ENCODE assay signal across 12 cellular contexts in the genomic region with DNA sequence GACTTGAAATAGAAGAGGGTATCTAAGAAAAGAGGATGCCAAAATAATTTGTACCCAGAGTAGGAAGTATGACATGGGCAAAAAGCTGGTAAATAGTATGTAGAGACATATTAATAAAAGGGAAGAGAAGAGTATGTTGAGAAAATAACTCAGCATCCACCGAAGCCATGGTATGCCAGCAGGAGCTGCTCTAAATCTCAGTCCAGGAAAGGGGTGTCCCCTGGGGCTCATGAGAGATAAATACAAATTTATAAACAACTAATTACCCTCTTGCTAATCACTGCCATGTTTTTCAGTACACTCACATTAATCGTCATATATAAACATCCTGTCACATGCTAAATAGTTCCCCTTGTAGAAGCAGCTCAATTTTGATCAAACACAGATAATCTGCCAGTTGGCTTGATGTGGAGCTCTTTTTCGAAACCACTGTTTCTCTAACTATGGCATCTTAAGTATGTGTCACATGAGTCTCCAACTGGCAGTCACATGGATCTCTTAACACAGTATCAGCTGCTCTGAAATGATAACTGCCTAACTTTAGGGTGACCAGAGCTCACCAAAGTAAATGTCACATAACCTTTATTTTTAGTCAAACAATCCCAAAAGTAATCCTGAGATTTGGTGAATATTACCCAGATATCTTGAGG. TPM values are rescaled to one million over a fixed set of nuclear protein-coding genes. Genes with fewer than 3 reads are reported as not detected.
DNase-seq lines count a peak whose midpoint lies in the region; ATAC-seq, FAIRE-seq and TF ChIP-seq lines count a peak whose summit lies in the region.
"Had no signal": no experiment of that assay in that cellular context is flagged by ENCODE, and none has a peak within 500 bp of the region (broad histone marks: within the 10 kb centered on the region; RNA-seq: fewer than 3 reads in every experiment).

No MANE protein-coding gene starts in this region.

- POLR2A ChIA-PET in CD8-positive, alpha-beta T cell (lab: Charles Lee) = no interaction called here

- no peak for FAIRE-seq in kidney (lab: Jason Lieb, UNC)

- H3K4me1 Mint-ChIP-seq in CD8-positive, alpha-beta T cell (ENCODE audit: low read depth) = peaks cover 11% of the 10 kb centered on the region

- no peaks in the 10 kb centered on the region for H3K27me3 Mint-ChIP-seq in CD8-positive, alpha-beta T cell (ENCODE audit: low read depth)

- H3K4me3 ChIP-seq in HFF-Myc (replicated peaks; ENCODE audit: low read depth, low read length) (no peak overlapping the region), right cardiac atrium (ENCODE audit: low read length) (peak overlapping the region; percentile 13), kidney (ENCODE audit: low read length in 2 of 2) (no peak overlapping the region), WERI-Rb-1 (ENCODE audit: low read depth, low read length) (no peak overlapping the region)
- no peak overlapping the region for H3K4me3 ChIP-seq in CD8-positive, alpha-beta T cell (ENCODE audit: low read depth, low read length)
- H3K4me3 ChIP-seq: esophagus muscularis mucosa had no signal

- TF ChIP-seq CTCF in HFF-Myc (IDR thresholded peaks at IDR 0.05; ENCODE audit: low read depth, low read length, missing control alignments) (no peak), kidney (IDR thresholded peaks at IDR 0.05; ENCODE audit: borderline replicate concordance, extremely low read depth, insufficient read depth) (no peak), WERI-Rb-1 (IDR thresholded peaks at IDR 0.05; ENCODE audit: low read depth, low read length) (no peak)
- no peak for TF ChIP-seq CTCF in CD8-positive, alpha-beta T cell (IDR thresholded peaks at IDR 0.05)

- DNase-seq in A172 (ENCODE audit: low spot score) (peak; percentile 65), HFF-Myc (ENCODE audit: extremely low read depth, low read depth) (peak; percentile 24), right cardiac atrium (no peak), kidney (no peak), WERI-Rb-1 (no peak), SIG-M5 treated with dmso at 0.1 percent for 504 hours (lab: John Stamatoyannopoulos, UW; ENCODE audit: unreplicated experiment) (no peak)
- no peak for DNase-seq in CD8-positive, alpha-beta T cell
- DNase-seq: activated T-cell treated with anti-CD3 and anti-CD28 coated beads, Interleukin-2, amount 50 U/mL, for 1 hour; MV-4-11 had no signal

- CTCF ChIA-PET in CD8-positive, alpha-beta T cell (lab: Charles Lee) = no interaction called here

- H3K27ac Mint-ChIP-seq in CD8-positive, alpha-beta T cell = no peak overlapping the region

- H3K36me3 Mint-ChIP-seq in CD8-positive, alpha-beta T cell = peaks cover 5% of the 10 kb centered on the region

- peak overlapping the region; percentile 61 for H3K27ac ChIP-seq in cingulate gyrus (ENCODE audit: low read depth, low read length)
- H3K27ac ChIP-seq in right cardiac atrium (ENCODE audit: low read length) = no peak overlapping the region
- H3K27ac ChIP-seq in kidney (ENCODE audit: low read depth in 2 of 2, low read length in 2 of 2) = no peak overlapping the region
- H3K27ac ChIP-seq in WERI-Rb-1 = no peak overlapping the region
- H3K27ac ChIP-seq in CD8-positive, alpha-beta T cell (ENCODE audit: low read depth, low read length) = no peak overlapping the region
- H3K27ac ChIP-seq: esophagus muscularis mucosa, parathyroid adenoma had no signal

- H3K27me3 ChIP-seq in right cardiac atrium (ENCODE audit: control insufficient read depth, insufficient read depth) = no peaks in the 10 kb centered on the region
- no peaks in the 10 kb centered on the region for H3K27me3 ChIP-seq in WERI-Rb-1 (ENCODE audit: insufficient read depth, low read depth, severe bottlenecking)
- no peaks in the 10 kb centered on the region for H3K27me3 ChIP-seq in CD8-positive, alpha-beta T cell (ENCODE audit: insufficient read depth, low read length)
- H3K27me3 ChIP-seq: esophagus muscularis mucosa had no signal

- intact Hi-C loops in right cardiac atrium (cut with DNase I) = no loop called here
- intact Hi-C loops in kidney (cut with DNase I) = no loop called here
- intact Hi-C loops in CD8-positive, alpha-beta T cell (cut with DNase I, micrococcal nuclease) = no loop called here

- no peaks in the 10 kb centered on the region for H3K9me3 Mint-ChIP-seq in CD8-positive, alpha-beta T cell

- H3K9me3 ChIP-seq in right cardiac atrium (ENCODE audit: control insufficient read depth, low read length) = no peaks in the 10 kb centered on the region
- H3K9me3 ChIP-seq in kidney (ENCODE audit: control insufficient read depth in 1 of 2, low read length in 2 of 2) = no peaks in the 10 kb centered on the region
- no peaks in the 10 kb centered on the region for H3K9me3 ChIP-seq in WERI-Rb-1 (ENCODE audit: severe bottlenecking)
- no peaks in the 10 kb centered on the region for H3K9me3 ChIP-seq in CD8-positive, alpha-beta T cell (ENCODE audit: low read length)
- H3K9me3 ChIP-seq: esophagus muscularis mucosa had no signal

- no peak overlapping the region for H3K4me3 Mint-ChIP-seq in CD8-positive, alpha-beta T cell

- no peaks in the 10 kb centered on the region for H3K36me3 ChIP-seq in kidney (ENCODE audit: control insufficient read depth in 1 of 2, insufficient read depth in 2 of 2, low read length in 2 of 2)
- no peaks in the 10 kb centered on the region for H3K36me3 ChIP-seq in WERI-Rb-1
- H3K36me3 ChIP-seq in CD8-positive, alpha-beta T cell (ENCODE audit: insufficient read depth, low read length) = no peaks in the 10 kb centered on the region
- H3K36me3 ChIP-seq: esophagus muscularis mucosa had no signal

- no peak overlapping the region for H3K9ac ChIP-seq in kidney (ENCODE audit: low read length in 2 of 2)
- H3K9ac ChIP-seq: parathyroid adenoma had no signal

- ATAC-seq in right cardiac atrium = peak; percentile 79 to 86
- ATAC-seq in CD8-positive, alpha-beta T cell = no peak

- H3K4me1 ChIP-seq in right cardiac atrium (ENCODE audit: control insufficient read depth, insufficient read depth, low read length) = no peaks in the 10 kb centered on the region
- peaks cover 3 to 6% of the 10 kb centered on the region in 2 donors for H3K4me1 ChIP-seq in kidney (ENCODE audit: control insufficient read depth in 1 of 2, insufficient read depth in 1 of 2, low read depth in 1 of 2, low read length in 2 of 2)
- no peaks in the 10 kb centered on the region for H3K4me1 ChIP-seq in CD8-positive, alpha-beta T cell (ENCODE audit: insufficient read depth, low read length)

- WGBS in right cardiac atrium = 32% methylated on average over 3 of the region's 3 CpGs

RNA-seq across cellular contexts. Expression of a gene that starts 31.9 kb away (rescaled TPM):
- total RNA-seq in A172 (2014; rRNA removed; shearing (Covaris generic)) = 26.1 and 34.4 TPM in 2 replicates
- total RNA-seq in right cardiac atrium = 100 to 1,000 TPM in 3 of 4 donors, 10 to 100 TPM in 1; 93.6 to 127 (median 121) TPM
- polyA plus RNA-seq in right cardiac atrium = 17.5 TPM
- total RNA-seq in kidney = 31.3 TPM
- 5.9 TPM for polyA plus RNA-seq in kidney (ENCODE audit: insufficient read depth, low read depth, low replicate concordance)
- 10 to 100 TPM; 13.1 to 14.9 TPM for total RNA-seq in CD8-positive, alpha-beta T cell

Comparison
In these comparisons a context has a peak if more than half of its experiments do, and no peak if none do; other contexts are left out.
1. DNase-seq: peak in A172 (single experiment) and HFF-Myc (single experiment); none in right cardiac atrium (0 of 3), kidney (single experiment), WERI-Rb-1 (single experiment), CD8-positive, alpha-beta T cell (0 of 7) and SIG-M5 treated with dmso at 0.1 percent for 504 hours (single experiment).